ENCODE assay signal across 21 cellular contexts in genomic region chr9:33042528-33042927, GRCh38. TPM values are rescaled to one million over a fixed set of nuclear protein-coding genes. Genes with fewer than 3 reads are reported as not detected.
A peak's percentile ranks its signal among the peaks of the same experiment; 100 is the strongest.
DNase-seq lines count a peak whose midpoint lies in the region; ATAC-seq, FAIRE-seq and TF ChIP-seq lines count a peak whose summit lies in the region.
"Had no signal": no experiment of that assay in that cellular context is flagged by ENCODE, and none has a peak within 500 bp of the region (broad histone marks: within the 10 kb centered on the region; RNA-seq: fewer than 3 reads in every experiment).

No MANE protein-coding gene starts in this region.

- no peak overlapping the region for H3K4me3 Mint-ChIP-seq in activated CD8-positive, alpha-beta T cell treated with anti-CD3 and anti-CD28 coated beads, Interleukin-2, amount 10 ng/mL, durations not matched to agents 7 days and 5 days
- H3K4me3 Mint-ChIP-seq in activated CD8-positive, alpha-beta T cell treated with anti-CD3 and anti-CD28 coated beads for 36 hours, result no peak overlapping the region
- H3K4me3 Mint-ChIP-seq: activated CD4-positive, alpha-beta T cell treated with anti-CD3 and anti-CD28 coated beads for 36 hours had no signal

- H3K36me3 ChIP-seq in pancreas, result peaks cover 5 to 29% (median 22%) of the 10 kb centered on the region in 3 donors

- no peak for TF ChIP-seq CTCF in activated CD8-positive, alpha-beta T cell treated with anti-CD3 and anti-CD28 coated beads for 36 hours (IDR thresholded peaks at IDR 0.05)
- TF ChIP-seq CTCF in foreskin keratinocyte (conservative IDR thresholded peaks at IDR 0.05), result no peak
- no peak for TF ChIP-seq CTCF in pancreas (IDR thresholded peaks at IDR 0.05)

- no peaks in the 10 kb centered on the region for H3K27me3 Mint-ChIP-seq in activated CD8-positive, alpha-beta T cell treated with anti-CD3 and anti-CD28 coated beads, Interleukin-2, amount 10 ng/mL, durations not matched to agents 7 days and 5 days (ENCODE audit: low read depth)
- H3K27me3 Mint-ChIP-seq in activated CD8-positive, alpha-beta T cell treated with anti-CD3 and anti-CD28 coated beads for 36 hours, result no peaks in the 10 kb centered on the region
- H3K27me3 Mint-ChIP-seq: activated CD4-positive, alpha-beta T cell treated with anti-CD3 and anti-CD28 coated beads for 36 hours; activated CD8-positive, alpha-beta memory T cell treated with anti-CD3 and anti-CD28 coated beads, Interleukin-2, amount 10 ng/mL, durations not matched to agents 7 days and 5 days; naive thymus-derived CD4-positive, alpha-beta T cell had no signal

- intact Hi-C loops in activated CD8-positive, alpha-beta T cell treated with anti-CD3 and anti-CD28 coated beads for 36 hours (cut with micrococcal nuclease), result no loop called here
- intact Hi-C loops in pancreas (cut with DNase I), result no loop called here

- H3K27ac Mint-ChIP-seq in activated CD8-positive, alpha-beta T cell treated with anti-CD3 and anti-CD28 coated beads, Interleukin-2, amount 10 ng/mL, durations not matched to agents 7 days and 5 days, result no peak overlapping the region
- H3K27ac Mint-ChIP-seq in activated CD8-positive, alpha-beta T cell treated with anti-CD3 and anti-CD28 coated beads for 36 hours, result no peak overlapping the region
- H3K27ac Mint-ChIP-seq: activated CD4-positive, alpha-beta T cell treated with anti-CD3 and anti-CD28 coated beads for 36 hours; activated CD8-positive, alpha-beta memory T cell treated with anti-CD3 and anti-CD28 coated beads, Interleukin-2, amount 10 ng/mL, durations not matched to agents 7 days and 5 days; activated T-helper 2 cell treated with anti-CD3 and anti-CD28 coated beads, Interferon-gamma antibody, Interleukin-2, Interleukin-4, amounts not matched to agents 10 μg/mL and 5 μg/mL and 100 μg/mL, durations not matched to agents 14 hours and 24 hours and 36 hours had no signal

- ATAC-seq in activated CD8-positive, alpha-beta T cell treated with anti-CD3 and anti-CD28 coated beads, Interleukin-2, amount 10 ng/mL, durations not matched to agents 7 days and 5 days, result peak; percentile 21
- ATAC-seq in activated CD8-positive, alpha-beta T cell treated with anti-CD3 and anti-CD28 coated beads for 36 hours, result no peak
- peak; percentile 3 for ATAC-seq in foreskin keratinocyte
- peak in 3 of 4 donors; percentile 28 to 48 (median 36) for ATAC-seq in pancreas
- ATAC-seq: activated CD4-positive, alpha-beta T cell treated with anti-CD3 and anti-CD28 coated beads for 36 hours; activated CD8-positive, alpha-beta memory T cell treated with anti-CD3 and anti-CD28 coated beads, Interleukin-2, amount 10 ng/mL, durations not matched to agents 7 days and 5 days; esophagus mucosa had no signal

- 15% methylated on average over 7 of the region's 7 CpGs for WGBS in pancreas, 2 donors

- peaks cover 40% of the 10 kb centered on the region for H3K36me3 Mint-ChIP-seq in activated CD8-positive, alpha-beta T cell treated with anti-CD3 and anti-CD28 coated beads, Interleukin-2, amount 10 ng/mL, durations not matched to agents 7 days and 5 days (ENCODE audit: low read depth)
- H3K36me3 Mint-ChIP-seq in activated CD8-positive, alpha-beta T cell treated with anti-CD3 and anti-CD28 coated beads for 36 hours (ENCODE audit: low read depth), result peaks cover 40% of the 10 kb centered on the region

- H3K9me3 Mint-ChIP-seq in activated CD8-positive, alpha-beta T cell treated with anti-CD3 and anti-CD28 coated beads, Interleukin-2, amount 10 ng/mL, durations not matched to agents 7 days and 5 days (ENCODE audit: insufficient read depth), result no peaks in the 10 kb centered on the region
- no peaks in the 10 kb centered on the region for H3K9me3 Mint-ChIP-seq in activated CD8-positive, alpha-beta T cell treated with anti-CD3 and anti-CD28 coated beads for 36 hours
- H3K9me3 Mint-ChIP-seq: activated T-helper 2 cell treated with anti-CD3 and anti-CD28 coated beads, Interferon-gamma antibody, Interleukin-2, Interleukin-4, amounts not matched to agents 10 μg/mL and 5 μg/mL and 100 μg/mL, durations not matched to agents 14 hours and 24 hours and 36 hours; naive thymus-derived CD4-positive, alpha-beta T cell had no signal

- no peak overlapping the region for H3K27ac ChIP-seq in foreskin keratinocyte
- H3K27ac ChIP-seq in pancreas, result peak overlapping the region in 3 of 4 donors; percentile 53 to 93 (median 64)
- H3K27ac ChIP-seq: C4-2B had no signal

- H3K27me3 ChIP-seq in foreskin keratinocyte, result no peaks in the 10 kb centered on the region
- H3K27me3 ChIP-seq in pancreas, result no peaks in the 10 kb centered on the region

- DNase-seq in activated CD8-positive, alpha-beta T cell treated with anti-CD3 and anti-CD28 coated beads, Interleukin-2, amount 10 ng/mL, durations not matched to agents 7 days and 5 days, result no peak
- DNase-seq in activated CD8-positive, alpha-beta T cell treated with anti-CD3 and anti-CD28 coated beads for 36 hours, result no peak
- peak; percentile 61 for DNase-seq in RCC 7860 (ENCODE audit: low spot score)
- no peak for DNase-seq in foreskin keratinocyte
- DNase-seq in pancreas, result no peak
- DNase-seq in stimulated activated CD4-positive, alpha-beta T cell treated with anti-CD3 and anti-CD28 coated beads, Interleukin-2, amount 100 ng/mL, for 24 hours, result no peak
- no peak for DNase-seq in G401 (ENCODE audit: low spot score)
- DNase-seq in cerebellar nuclear complex (lab: John Stamatoyannopoulos, UW), result no peak
- DNase-seq: activated CD4-positive, alpha-beta T cell treated with anti-CD3 and anti-CD28 coated beads for 36 hours; activated CD8-positive, alpha-beta memory T cell treated with anti-CD3 and anti-CD28 coated beads, Interleukin-2, amount 10 ng/mL, durations not matched to agents 7 days and 5 days; effector memory CD4-positive, alpha-beta T cell; glutamatergic neuron; IMR-90; naive thymus-derived CD4-positive, alpha-beta T cell; NCI-H1417; NCI-H2107; NCI-H510A treated with DMSO at 0.1 percent for 48 hours had no signal

- FAIRE-seq in RCC 7860 (lab: Jason Lieb, UNC) (peak; percentile 90), pancreas (lab: Jason Lieb, UNC) (no peak)
- FAIRE-seq: TTC549 had no signal

- in situ Hi-C loops in G401 (cut with HindIII; ENCODE audit: low sequenced_read_pairs), result no loop called here

- H3K4me1 Mint-ChIP-seq in activated CD8-positive, alpha-beta T cell treated with anti-CD3 and anti-CD28 coated beads, Interleukin-2, amount 10 ng/mL, durations not matched to agents 7 days and 5 days (ENCODE audit: low read depth), result peaks cover 22% of the 10 kb centered on the region
- peaks cover 15% of the 10 kb centered on the region for H3K4me1 Mint-ChIP-seq in activated CD8-positive, alpha-beta T cell treated with anti-CD3 and anti-CD28 coated beads for 36 hours (ENCODE audit: low read depth)

- POLR2A ChIA-PET in activated CD8-positive, alpha-beta T cell treated with anti-CD3 and anti-CD28 coated beads, Interleukin-2, amount 10 ng/mL, durations not matched to agents 7 days and 5 days (lab: Charles Lee), result interaction anchor here (4.1 kb wide), 1 partner anchor 17 kb away, joined by 30 read pairs; the partner anchor contains the start of gene DNAJA1
- POLR2A ChIA-PET in activated CD8-positive, alpha-beta T cell treated with anti-CD3 and anti-CD28 coated beads for 36 hours (lab: Charles Lee), result interaction anchor here (0.9 to 9.5 kb wide), 2 partner anchors 15 to 29 kb away, joined by 3 to 127 read pairs; partner anchors contain the start of gene DNAJA1

- CTCF ChIA-PET in activated CD8-positive, alpha-beta T cell treated with anti-CD3 and anti-CD28 coated beads, Interleukin-2, amount 10 ng/mL, durations not matched to agents 7 days and 5 days (lab: Charles Lee), result no interaction called here
- CTCF ChIA-PET in activated CD8-positive, alpha-beta T cell treated with anti-CD3 and anti-CD28 coated beads for 36 hours (lab: Charles Lee), result no interaction called here

- no peaks in the 10 kb centered on the region for H3K9me3 ChIP-seq in pancreas

- no peak overlapping the region for H3K4me3 ChIP-seq in pancreas

- peaks cover 5% of the 10 kb centered on the region for H3K4me1 ChIP-seq in foreskin keratinocyte
- peaks cover 0 to 18% (median 13%) of the 10 kb centered on the region in 3 donors for H3K4me1 ChIP-seq in pancreas

RNA-seq across cellular contexts. Expression of gene DNAJA1, which starts 17.5 kb away (rescaled TPM):
- 100 to 1,000 TPM; 158 to 159 TPM for total RNA-seq in activated CD8-positive, alpha-beta T cell treated with anti-CD3 and anti-CD28 coated beads, Interleukin-2, amount 10 ng/mL, durations not matched to agents 7 days and 5 days
- 100 to 1,000 TPM; 139 to 143 TPM for total RNA-seq in activated CD8-positive, alpha-beta T cell treated with anti-CD3 and anti-CD28 coated beads for 36 hours
- total RNA-seq in foreskin keratinocyte, result 137 and 170 TPM in 2 replicates
- 116 and 146 TPM in 2 replicates for polyA plus RNA-seq in foreskin keratinocyte
- total RNA-seq in pancreas, result 10 to 100 TPM; 25.1 to 65.5 (median 34.4) TPM
- polyA plus RNA-seq in pancreas, result 10 to 100 TPM; 21.2 to 48.2 TPM
- 163 and 266 TPM in 2 replicates for total RNA-seq in G401 (2014; rRNA removed; shearing (Covaris generic))

RNA-seq across cellular contexts. Expression of gene SMU1, which starts 33.9 kb away (rescaled TPM):
- total RNA-seq in activated CD8-positive, alpha-beta T cell treated with anti-CD3 and anti-CD28 coated beads, Interleukin-2, amount 10 ng/mL, durations not matched to agents 7 days and 5 days, result 10 to 100 TPM; 21.7 to 22.6 TPM
- 10 to 100 TPM; 23.8 to 23.9 TPM for total RNA-seq in activated CD8-positive, alpha-beta T cell treated with anti-CD3 and anti-CD28 coated beads for 36 hours
- total RNA-seq in foreskin keratinocyte (22.9 and 24.8 TPM in 2 replicates), pancreas (10 to 100 TPM in 1 of 6 donors, 1 to 10 TPM in 5; 4.5 to 10.3 (median 7.0) TPM)
- polyA plus RNA-seq in foreskin keratinocyte (11.0 and 13.0 TPM in 2 replicates), pancreas (1 to 10 TPM; 3.5 to 6.5 TPM)
- total RNA-seq in G401 (2014; rRNA removed; shearing (Covaris generic)), result 34.4 and 49.4 TPM in 2 replicates

RNA-seq across cellular contexts. Expression of gene APTX, which starts 41.1 kb away (rescaled TPM):
- 10 to 100 TPM; 33.1 to 35.9 TPM for total RNA-seq in activated CD8-positive, alpha-beta T cell treated with anti-CD3 and anti-CD28 coated beads, Interleukin-2, amount 10 ng/mL, durations not matched to agents 7 days and 5 days
- total RNA-seq in activated CD8-positive, alpha-beta T cell treated with anti-CD3 and anti-CD28 coated beads for 36 hours, result 10 to 100 TPM; 39.2 to 42.9 TPM
- total RNA-seq in foreskin keratinocyte (58.2 and 66.3 TPM in 2 replicates), pancreas (10 to 100 TPM in 5 of 6 donors, 1 to 10 TPM in 1; 8.2 to 13.1 (median 11.8) TPM)
- polyA plus RNA-seq in foreskin keratinocyte (51.3 and 62.5 TPM in 2 replicates), pancreas (10 to 100 TPM; 20.9 to 23.9 TPM)
- 41.4 and 47.5 TPM in 2 replicates for total RNA-seq in G401 (2014; rRNA removed; shearing (Covaris generic))
